15 cellular contexts compared by ENCODE assay signal in the genomic region with DNA sequence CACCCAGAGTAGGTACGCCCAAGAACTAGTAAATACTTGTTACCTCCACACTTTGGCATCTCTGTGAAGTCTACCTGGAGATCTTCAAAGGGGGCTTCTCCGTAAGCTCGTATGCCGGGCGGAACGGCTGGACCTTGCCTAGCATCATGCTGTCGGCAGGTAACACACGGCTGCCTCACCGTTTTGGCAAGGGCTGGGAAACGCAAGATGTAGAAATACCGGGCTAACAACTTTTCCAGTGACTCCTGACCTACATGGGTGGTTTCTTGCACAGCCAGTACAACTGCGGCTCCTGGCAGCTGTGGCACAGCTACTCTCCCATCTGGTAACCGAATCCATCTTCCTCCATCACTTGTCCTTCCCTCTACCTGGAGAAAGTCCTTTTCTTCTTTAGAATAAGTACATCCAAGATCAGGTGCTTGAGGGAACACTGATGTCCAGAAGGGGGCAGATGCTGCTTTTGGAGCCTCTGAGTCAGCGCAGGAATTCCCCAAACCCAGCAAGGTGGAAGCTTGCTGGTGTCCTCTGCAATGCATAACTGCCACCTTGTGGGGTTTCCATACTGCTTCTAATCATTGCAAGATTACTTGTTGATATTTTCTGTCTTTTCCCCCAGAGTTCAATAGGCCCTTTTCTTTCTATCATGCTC. TPM values are rescaled to one million over a fixed set of nuclear protein-coding genes. Genes with fewer than 3 reads are reported as not detected.
DNase-seq lines count a peak whose midpoint lies in the region; ATAC-seq, FAIRE-seq and TF ChIP-seq lines count a peak whose summit lies in the region.
"Not testable (repeated sequence)": the region's sequence is repeated elsewhere in the genome, so short reads cannot be mapped to it uniquely, and the experiment has no call there.
"Had no signal": no experiment of that assay in that cellular context is flagged by ENCODE, and none has a peak within 500 bp of the region (broad histone marks: within the 10 kb centered on the region; RNA-seq: fewer than 3 reads in every experiment).

No MANE protein-coding gene starts in this region.

- not testable (repeated sequence) for H3K27me3 ChIP-seq in Panc1 (ENCODE audit: control insufficient read depth, insufficient read depth, low read length); small intestine (ENCODE audit: control insufficient read depth in 2 of 2, insufficient read depth in 2 of 2, low read length in 2 of 2)

- not testable (repeated sequence) for H3K4me3 Mint-ChIP-seq in activated CD4-positive, alpha-beta memory T cell treated with anti-CD3 and anti-CD28 coated beads for 36 hours; endothelial cell (ENCODE audit: unreplicated experiment)

- H3K36me3 ChIP-seq in Panc1 (ENCODE audit: control insufficient read depth, insufficient read depth, low read length); small intestine (ENCODE audit: control insufficient read depth in 2 of 2, insufficient read depth in 2 of 2, low read length in 2 of 2): not testable (repeated sequence)

- H3K27me3 Mint-ChIP-seq in activated CD4-positive, alpha-beta memory T cell treated with anti-CD3 and anti-CD28 coated beads for 36 hours; endothelial cell (ENCODE audit: unreplicated experiment): not testable (repeated sequence)

- H3K4me3 ChIP-seq in LNCaP clone FGC (ENCODE audit: low read depth, low read length); Panc1 (ENCODE audit: low read depth in 2 of 2, low read length in 2 of 2); small intestine (ENCODE audit: low read depth in 1 of 2, low read length in 2 of 2): not testable (repeated sequence)

- WGBS in small intestine, 3 donors = 76 to 79% (median 76%) methylated on average over 14 of the region's 14 CpGs

- H3K4me1 ChIP-seq in Panc1 (ENCODE audit: control insufficient read depth, insufficient read depth, low read length); small intestine (ENCODE audit: control insufficient read depth in 2 of 2, insufficient read depth in 1 of 2, low read depth in 1 of 2, low read length in 1 of 2): not testable (repeated sequence)

- TF ChIP-seq POLR2A in GM12892 (IDR thresholded peaks at IDR 0.05; ENCODE audit: low read depth, low read length) = not testable (repeated sequence)

- H3K27ac ChIP-seq in Panc1 (ENCODE audit: low read length); small intestine (ENCODE audit: low read depth in 1 of 2, low read length in 1 of 2): not testable (repeated sequence)

- not testable (repeated sequence) for H3K9me3 ChIP-seq in Panc1 (ENCODE audit: control insufficient read depth, insufficient read depth, low read depth, low read length); small intestine (ENCODE audit: control insufficient read depth, low read depth)

- not testable (repeated sequence) for H3K4me1 Mint-ChIP-seq in activated CD4-positive, alpha-beta memory T cell treated with anti-CD3 and anti-CD28 coated beads for 36 hours (ENCODE audit: low read depth); endothelial cell (ENCODE audit: unreplicated experiment)

- TF ChIP-seq CTCF in LNCaP clone FGC (IDR thresholded peaks at IDR 0.05; ENCODE audit: control insufficient read depth, extremely low read depth, insufficient read depth) (peak; percentile 35; the same call in 1 of the 2 replicates), Panc1 (IDR thresholded peaks at IDR 0.05) (peak; percentile 19; the same call in 1 of the 2 replicates), endothelial cell (IDR thresholded peaks at IDR 0.05; ENCODE audit: unreplicated experiment) (peak; percentile 34)

- peak; percentile 21 for FAIRE-seq in GM12892 (lab: Jason Lieb, UNC)
- FAIRE-seq in small intestine (lab: Jason Lieb, UNC) = not testable (repeated sequence)

- not testable (repeated sequence) for H3K36me3 Mint-ChIP-seq in activated CD4-positive, alpha-beta memory T cell treated with anti-CD3 and anti-CD28 coated beads for 36 hours; endothelial cell (ENCODE audit: low read depth, unreplicated experiment)

- POLR2A ChIA-PET in Panc1 (lab: Charles Lee); activated CD4-positive, alpha-beta memory T cell treated with anti-CD3 and anti-CD28 coated beads for 36 hours (lab: Charles Lee): not testable (repeated sequence)

- H3K9me3 Mint-ChIP-seq in activated CD4-positive, alpha-beta memory T cell treated with anti-CD3 and anti-CD28 coated beads for 36 hours; endothelial cell (ENCODE audit: unreplicated experiment): not testable (repeated sequence)

- DNase-seq in AG08395 (ENCODE audit: low spot score) (peak; percentile 2), LNCaP clone FGC (ENCODE audit: low read depth) (peak; percentile 72), endothelial cell (ENCODE audit: low spot score) (peak; percentile 28), iPS-NIHi7 (ENCODE audit: extremely low spot score) (peak; percentile 31), small intestine (peak; percentile 3)
- DNase-seq in GM12892 (ENCODE audit: insufficient read length); Panc1 (ENCODE audit: low read depth, low spot score): not testable (repeated sequence)
- peak; percentile 48 for DNase-seq in activated CD4-positive, alpha-beta memory T cell treated with anti-CD3 and anti-CD28 coated beads for 36 hours

- BruUV-seq in Panc1 (replicated peaks; lab: Mats Ljungman, UMichigan) = not testable (repeated sequence)

- intact Hi-C loops in Panc1 (cut with micrococcal nuclease; ENCODE audit: unreplicated experiment); activated CD4-positive, alpha-beta memory T cell treated with anti-CD3 and anti-CD28 coated beads for 36 hours (cut with micrococcal nuclease): not testable (repeated sequence)

- in situ Hi-C loops in Panc1 (cut with HindIII; ENCODE audit: low pct_unique_long_range_greater_than_20kb, low sequenced_read_pairs) = not testable (repeated sequence)

- CTCF ChIA-PET in Panc1 (lab: Charles Lee); activated CD4-positive, alpha-beta memory T cell treated with anti-CD3 and anti-CD28 coated beads for 36 hours (lab: Charles Lee): not testable (repeated sequence)

- not testable (repeated sequence) for ATAC-seq in Panc1

- H3K27ac Mint-ChIP-seq in activated CD4-positive, alpha-beta memory T cell treated with anti-CD3 and anti-CD28 coated beads for 36 hours; endothelial cell (ENCODE audit: unreplicated experiment): not testable (repeated sequence)

RNA-seq across cellular contexts. Expression of gene FRG2C, which starts 59.7 kb away (rescaled TPM):
- not detected for polyA plus RNA-seq in GM12892 (2012; ENCODE audit: missing spikeins)
- total RNA-seq in Panc1 (2021; ENCODE audit: unreplicated experiment) = not detected
- polyA plus RNA-seq in Panc1 (2012; ENCODE audit: insufficient read length) = not detected
- not detected for total RNA-seq in activated CD4-positive, alpha-beta memory T cell treated with anti-CD3 and anti-CD28 coated beads for 36 hours
- not detected for total RNA-seq in endothelial cell (ENCODE audit: unreplicated experiment)
- not detected for polyA plus RNA-seq in small intestine
- total RNA-seq: adrenal gland; Calu3; gastrocnemius medialis; naive thymus-derived CD8-positive, alpha-beta T cell; NCI-H460; renal cortical epithelial cell had no signal
- polyA plus RNA-seq: adrenal gland; immature natural killer cell; naive thymus-derived CD8-positive, alpha-beta T cell had no signal
